ENCODE assay signal across 14 cellular contexts in the genomic region with DNA sequence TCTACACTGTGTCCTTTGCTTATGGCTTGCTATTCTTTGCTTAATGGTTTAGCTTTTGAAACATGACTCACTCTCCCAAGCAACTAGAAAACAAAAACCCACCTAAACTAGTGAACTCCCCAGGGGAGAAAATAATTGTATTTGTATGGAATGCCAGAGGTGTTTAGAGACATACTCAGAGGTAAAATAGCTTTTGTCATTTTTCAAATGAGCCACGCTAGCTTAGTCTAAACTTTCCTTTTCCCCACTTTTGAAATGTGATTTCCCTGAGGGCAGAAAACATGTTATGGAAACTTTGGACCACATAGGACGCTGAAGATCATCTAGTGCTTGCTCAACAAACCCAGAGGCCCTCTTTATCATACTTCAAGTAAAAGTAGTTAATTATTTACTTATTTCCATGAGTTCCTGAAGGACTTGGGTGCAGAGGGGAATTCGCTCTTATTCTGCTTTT. TPM values are rescaled to one million over a fixed set of nuclear protein-coding genes. Genes with fewer than 3 reads are reported as not detected.
DNase-seq lines count a peak whose midpoint lies in the region; ATAC-seq and TF ChIP-seq lines count a peak whose summit lies in the region.
"Had no signal": no experiment of that assay in that cellular context is flagged by ENCODE, and none has a peak within 500 bp of the region (broad histone marks: within the 10 kb centered on the region; RNA-seq: fewer than 3 reads in every experiment).

No MANE protein-coding gene starts in this region.

- H3K27me3 Mint-ChIP-seq in CD8-positive, alpha-beta memory T cell, result no peaks in the 10 kb centered on the region
- no peaks in the 10 kb centered on the region for H3K27me3 Mint-ChIP-seq in activated naive CD8-positive, alpha-beta T cell treated with anti-CD3 and anti-CD28 coated beads, Interleukin-2, amount 10 ng/mL, durations not matched to agents 7 days and 5 days

- H3K4me1 ChIP-seq in CD8-positive, alpha-beta memory T cell (ENCODE audit: insufficient read depth, low read length), result peaks cover 66% of the 10 kb centered on the region
- peaks cover 27% of the 10 kb centered on the region for H3K4me1 ChIP-seq in HUES64 (ENCODE audit: insufficient read depth, low read length)
- no peaks in the 10 kb centered on the region for H3K4me1 ChIP-seq in lower lobe of right lung
- H3K4me1 ChIP-seq: thyroid gland had no signal

- CTCF ChIA-PET in CD8-positive, alpha-beta memory T cell (lab: Charles Lee), result interaction anchor here (1.3 to 8.8 kb wide), 2 partner anchors 21 to 134 kb away, joined by 6 to 68 read pairs; partner anchors contain the start of gene ERMN

- TF ChIP-seq CTCF in lower lobe of right lung (IDR thresholded peaks at IDR 0.05), result no peak

- H3K4me1 Mint-ChIP-seq in CD8-positive, alpha-beta memory T cell, result peaks cover 33 to 56% (median 47%) of the 10 kb centered on the region in 3 donors
- H3K4me1 Mint-ChIP-seq in activated naive CD8-positive, alpha-beta T cell treated with anti-CD3 and anti-CD28 coated beads, Interleukin-2, amount 10 ng/mL, durations not matched to agents 7 days and 5 days, result peaks cover 75% of the 10 kb centered on the region

- no peaks in the 10 kb centered on the region for H3K9me3 ChIP-seq in CD8-positive, alpha-beta memory T cell (ENCODE audit: low read length)
- H3K9me3 ChIP-seq in HUES64 (ENCODE audit: insufficient read depth, low read depth, low read length) (no peaks in the 10 kb centered on the region), lower lobe of right lung (no peaks in the 10 kb centered on the region)
- H3K9me3 ChIP-seq: HAP-1, thyroid gland had no signal

- H3K4me3 Mint-ChIP-seq in CD8-positive, alpha-beta memory T cell, result peak overlapping the region in 1 of 7 donors; percentile 29
- H3K4me3 Mint-ChIP-seq in activated naive CD8-positive, alpha-beta T cell treated with anti-CD3 and anti-CD28 coated beads, Interleukin-2, amount 10 ng/mL, durations not matched to agents 7 days and 5 days, result peak overlapping the region; percentile 38
- H3K4me3 Mint-ChIP-seq: CD14-positive monocyte had no signal

- no peaks in the 10 kb centered on the region for H3K9me3 Mint-ChIP-seq in CD8-positive, alpha-beta memory T cell
- no peaks in the 10 kb centered on the region for H3K9me3 Mint-ChIP-seq in activated naive CD8-positive, alpha-beta T cell treated with anti-CD3 and anti-CD28 coated beads, Interleukin-2, amount 10 ng/mL, durations not matched to agents 7 days and 5 days
- H3K9me3 Mint-ChIP-seq: CD14-positive monocyte had no signal

- no peak overlapping the region for H3K4me3 ChIP-seq in CD8-positive, alpha-beta memory T cell (ENCODE audit: low read length)
- no peak overlapping the region for H3K4me3 ChIP-seq in HUES64 (ENCODE audit: low read length)
- no peak overlapping the region for H3K4me3 ChIP-seq in lower lobe of right lung
- no peak overlapping the region for H3K4me3 ChIP-seq in H7 (ENCODE audit: insufficient read depth, low read depth, low read length)
- H3K4me3 ChIP-seq: cardiac muscle cell, HAP-1, thyroid gland had no signal

- 44% methylated on average over 3 of the region's 3 CpGs for WGBS in HUES64

- peak overlapping the region in 5 of 8 donors; percentile 2 to 30 (median 22) for H3K27ac Mint-ChIP-seq in CD8-positive, alpha-beta memory T cell
- H3K27ac Mint-ChIP-seq in activated naive CD8-positive, alpha-beta T cell treated with anti-CD3 and anti-CD28 coated beads, Interleukin-2, amount 10 ng/mL, durations not matched to agents 7 days and 5 days, result peak overlapping the region; percentile 4
- H3K27ac Mint-ChIP-seq: CD14-positive monocyte had no signal

- peaks cover 0 to 2% (median 0%) of the 10 kb centered on the region in 3 donors for H3K36me3 Mint-ChIP-seq in CD8-positive, alpha-beta memory T cell
- H3K36me3 Mint-ChIP-seq in activated naive CD8-positive, alpha-beta T cell treated with anti-CD3 and anti-CD28 coated beads, Interleukin-2, amount 10 ng/mL, durations not matched to agents 7 days and 5 days, result peaks cover 13% of the 10 kb centered on the region

- peak overlapping the region; percentile 17; the same call in 1 of the 2 replicates for H3K9ac ChIP-seq in HUES64 (ENCODE audit: low read depth, low read length)

- POLR2A ChIA-PET in CD8-positive, alpha-beta memory T cell (lab: Charles Lee), result interaction anchor here (0.6 kb wide), 1 partner anchor 21 kb away, joined by 3 read pairs; no protein-coding TSS in a partner anchor
- POLR2A ChIA-PET in activated naive CD8-positive, alpha-beta T cell treated with anti-CD3 and anti-CD28 coated beads, Interleukin-2, amount 10 ng/mL, durations not matched to agents 7 days and 5 days (lab: Charles Lee), result interaction anchor here (1.6 to 16.9 kb wide), 2 partner anchors 17 to 22 kb away, joined by 5 to 299 read pairs; partner anchors contain the start of gene CYTIP

- no peaks in the 10 kb centered on the region for H3K27me3 ChIP-seq in CD8-positive, alpha-beta memory T cell (ENCODE audit: insufficient read depth, low read length, poor library complexity, severe bottlenecking)
- H3K27me3 ChIP-seq in HUES64 (ENCODE audit: insufficient read depth, low read length) (no peaks in the 10 kb centered on the region), lower lobe of right lung (ENCODE audit: low read depth) (no peaks in the 10 kb centered on the region), H7 (ENCODE audit: control insufficient read depth, insufficient read depth, low read length) (no peaks in the 10 kb centered on the region)
- H3K27me3 ChIP-seq: cardiac muscle cell, thyroid gland had no signal

- ATAC-seq in activated naive CD8-positive, alpha-beta T cell treated with anti-CD3 and anti-CD28 coated beads, Interleukin-2, amount 10 ng/mL, durations not matched to agents 7 days and 5 days (ENCODE audit: low read depth), result no peak
- ATAC-seq in lower lobe of right lung, result peak; percentile 68 to 90
- ATAC-seq: left lobe of liver had no signal

- intact Hi-C loops in lower lobe of right lung (cut with DNase I), result no loop called here

- H3K36me3 ChIP-seq in CD8-positive, alpha-beta memory T cell (ENCODE audit: insufficient read depth, low read length), result no peaks in the 10 kb centered on the region
- H3K36me3 ChIP-seq in HUES64 (ENCODE audit: insufficient read depth, low read length) (no peaks in the 10 kb centered on the region), lower lobe of right lung (no peaks in the 10 kb centered on the region), H7 (replicated peaks; ENCODE audit: control insufficient read depth, insufficient read depth, low read length) (no peaks in the 10 kb centered on the region)
- H3K36me3 ChIP-seq: cardiac muscle cell, HAP-1, thyroid gland had no signal

- DNase-seq in CD8-positive, alpha-beta memory T cell, result no peak
- no peak for DNase-seq in activated naive CD8-positive, alpha-beta T cell treated with anti-CD3 and anti-CD28 coated beads, Interleukin-2, amount 10 ng/mL, durations not matched to agents 7 days and 5 days
- DNase-seq in lower lobe of right lung, result no peak
- DNase-seq in stimulated activated CD4-positive, alpha-beta T cell treated with anti-CD3 and anti-CD28 coated beads, Interleukin-4, amount 100 ng/mL, for 1 hour, result no peak
- no peak for DNase-seq in NCI-H1092 (lab: John Stamatoyannopoulos, UW)
- DNase-seq in H7, result no peak
- DNase-seq in stimulated activated naive CD4-positive, alpha-beta T cell (lab: John Stamatoyannopoulos, UW), result no peak
- DNase-seq: NCI-H748 treated with DMSO at 0.1 percent for 48 hours, thyroid gland had no signal

- H3K27ac ChIP-seq in CD8-positive, alpha-beta memory T cell (ENCODE audit: low read depth, low read length), result no peak overlapping the region
- peak overlapping the region; percentile 52 for H3K27ac ChIP-seq in HUES64 (ENCODE audit: low read depth, low read length)
- no peak overlapping the region for H3K27ac ChIP-seq in lower lobe of right lung
- H3K27ac ChIP-seq: cardiac muscle cell, thyroid gland had no signal

RNA-seq across cellular contexts. Expression of gene CYTIP, which starts 16.5 kb away (rescaled TPM):
- 100 to 1,000 TPM; 195 to 202 TPM for total RNA-seq in CD8-positive, alpha-beta memory T cell
- 144 TPM for polyA plus RNA-seq in CD8-positive, alpha-beta memory T cell
- polyA plus RNA-seq in HUES64 (2013, experiment 1 of 2), result 0.20 TPM
- not detected for polyA plus RNA-seq in HUES64 (2013, experiment 2 of 2)
- total RNA-seq in activated naive CD8-positive, alpha-beta T cell treated with anti-CD3 and anti-CD28 coated beads, Interleukin-2, amount 10 ng/mL, durations not matched to agents 7 days and 5 days, result 100 to 1,000 TPM; 233 to 238 TPM
- 40.5 TPM for total RNA-seq in lower lobe of right lung
- total RNA-seq in H7 (2014; rRNA removed; shearing (Covaris generic)), result 0.87 TPM in 1 of 2 replicates, not detected in the other
- total RNA-seq: cardiac muscle cell had no signal
- polyA plus RNA-seq: cardiac muscle cell had no signal

Comparison
In these comparisons a context has a peak if more than half of its experiments do, and no peak if none do; other contexts are left out.
1. RNA of gene CYTIP, which starts 16.5 kb away (total RNA-seq): 233 to 238 TPM in activated naive CD8-positive, alpha-beta T cell treated with anti-CD3 and anti-CD28 coated beads, Interleukin-2, amount 10 ng/mL, durations not matched to agents 7 days and 5 days, 195 to 202 TPM in CD8-positive, alpha-beta memory T cell and 40.5 TPM in lower lobe of right lung (single experiment); 0.87 TPM in H7; every median in the first group is over 10 times any median in the second.